1 cellular context compared by ENCODE assay signal in the genomic region with DNA sequence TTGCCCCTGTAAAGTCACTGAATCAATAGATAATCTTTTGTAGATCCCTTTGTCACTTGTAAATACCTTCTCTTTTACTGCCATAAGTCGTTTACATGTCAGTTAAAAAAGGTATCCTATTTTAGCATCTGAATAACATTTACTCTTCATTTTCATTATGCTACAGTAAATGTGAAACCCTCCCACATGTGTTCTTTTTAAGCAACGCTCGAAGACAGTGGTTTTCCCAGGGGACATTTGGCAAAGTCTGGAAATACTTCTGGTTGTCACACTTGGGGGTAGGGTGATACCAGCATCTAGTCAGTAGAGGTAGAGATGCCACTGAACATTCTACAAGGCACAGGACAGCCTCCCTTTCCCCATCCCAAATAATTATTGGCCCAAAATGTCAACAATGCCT.
TF ChIP-seq lines count a peak whose summit lies in the region.

No MANE protein-coding gene starts in this region.

TF ChIP-seq in WTC11, 78 proteins besides CTCF, POLR2A, EP300 and RAD21 (continued from another document):
- TF ChIP-seq, protein P1, sequence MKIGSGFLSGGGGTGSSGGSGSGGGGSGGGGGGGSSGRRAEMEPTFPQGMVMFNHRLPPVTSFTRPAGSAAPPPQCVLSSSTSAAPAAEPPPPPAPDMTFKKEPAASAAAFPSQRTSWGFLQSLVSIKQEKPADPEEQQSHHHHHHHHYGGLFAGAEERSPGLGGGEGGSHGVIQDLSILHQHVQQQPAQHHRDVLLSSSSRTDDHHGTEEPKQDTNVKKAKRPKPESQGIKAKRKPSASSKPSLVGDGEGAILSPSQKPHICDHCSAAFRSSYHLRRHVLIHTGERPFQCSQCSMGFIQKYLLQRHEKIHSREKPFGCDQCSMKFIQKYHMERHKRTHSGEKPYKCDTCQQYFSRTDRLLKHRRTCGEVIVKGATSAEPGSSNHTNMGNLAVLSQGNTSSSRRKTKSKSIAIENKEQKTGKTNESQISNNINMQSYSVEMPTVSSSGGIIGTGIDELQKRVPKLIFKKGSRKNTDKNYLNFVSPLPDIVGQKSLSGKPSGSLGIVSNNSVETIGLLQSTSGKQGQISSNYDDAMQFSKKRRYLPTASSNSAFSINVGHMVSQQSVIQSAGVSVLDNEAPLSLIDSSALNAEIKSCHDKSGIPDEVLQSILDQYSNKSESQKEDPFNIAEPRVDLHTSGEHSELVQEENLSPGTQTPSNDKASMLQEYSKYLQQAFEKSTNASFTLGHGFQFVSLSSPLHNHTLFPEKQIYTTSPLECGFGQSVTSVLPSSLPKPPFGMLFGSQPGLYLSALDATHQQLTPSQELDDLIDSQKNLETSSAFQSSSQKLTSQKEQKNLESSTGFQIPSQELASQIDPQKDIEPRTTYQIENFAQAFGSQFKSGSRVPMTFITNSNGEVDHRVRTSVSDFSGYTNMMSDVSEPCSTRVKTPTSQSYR (CRISPR knock-in tag; IDR thresholded peaks at IDR 0.05), result no peak
- TF ChIP-seq, protein P2, sequence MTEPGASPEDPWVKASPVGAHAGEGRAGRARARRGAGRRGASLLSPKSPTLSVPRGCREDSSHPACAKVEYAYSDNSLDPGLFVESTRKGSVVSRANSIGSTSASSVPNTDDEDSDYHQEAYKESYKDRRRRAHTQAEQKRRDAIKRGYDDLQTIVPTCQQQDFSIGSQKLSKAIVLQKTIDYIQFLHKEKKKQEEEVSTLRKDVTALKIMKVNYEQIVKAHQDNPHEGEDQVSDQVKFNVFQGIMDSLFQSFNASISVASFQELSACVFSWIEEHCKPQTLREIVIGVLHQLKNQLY (CRISPR knock-in tag; IDR thresholded peaks at IDR 0.05), result no peak
- TF ChIP-seq, protein P3, sequence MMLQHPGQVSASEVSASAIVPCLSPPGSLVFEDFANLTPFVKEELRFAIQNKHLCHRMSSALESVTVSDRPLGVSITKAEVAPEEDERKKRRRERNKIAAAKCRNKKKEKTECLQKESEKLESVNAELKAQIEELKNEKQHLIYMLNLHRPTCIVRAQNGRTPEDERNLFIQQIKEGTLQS (CRISPR knock-in tag; conservative IDR thresholded peaks at IDR 0.05), result no peak
- TF ChIP-seq NFYB (CRISPR knock-in tag; conservative IDR thresholded peaks at IDR 0.05; ENCODE audit: low read depth) (no peak), JUN (CRISPR knock-in tag; IDR thresholded peaks at IDR 0.05) (no peak)
- TF ChIP-seq, protein P4, sequence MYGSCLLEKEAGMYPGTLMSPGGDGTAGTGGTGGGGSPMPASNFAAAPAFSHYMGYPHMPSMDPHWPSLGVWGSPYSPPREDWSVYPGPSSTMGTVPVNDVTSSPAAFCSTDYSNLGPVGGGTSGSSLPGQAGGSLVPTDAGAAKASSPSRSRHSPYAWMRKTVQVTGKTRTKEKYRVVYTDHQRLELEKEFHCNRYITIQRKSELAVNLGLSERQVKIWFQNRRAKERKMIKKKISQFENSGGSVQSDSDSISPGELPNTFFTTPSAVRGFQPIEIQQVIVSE (CRISPR knock-in tag; IDR thresholded peaks at IDR 0.05; ENCODE audit: borderline replicate concordance), result no peak
- TF ChIP-seq, protein P5, sequence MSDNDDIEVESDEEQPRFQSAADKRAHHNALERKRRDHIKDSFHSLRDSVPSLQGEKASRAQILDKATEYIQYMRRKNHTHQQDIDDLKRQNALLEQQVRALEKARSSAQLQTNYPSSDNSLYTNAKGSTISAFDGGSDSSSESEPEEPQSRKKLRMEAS (CRISPR knock-in tag; IDR thresholded peaks at IDR 0.05), result no peak
